ENCODE assay signal across 13 cellular contexts in genomic region chr6:3389390-3390167, GRCh38.
DNase-seq lines count a peak whose midpoint lies in the region; FAIRE-seq and TF ChIP-seq lines count a peak whose summit lies in the region.
"Had no signal": no experiment of that assay in that cellular context is flagged by ENCODE, and none has a peak within 500 bp of the region (broad histone marks: within the 10 kb centered on the region; RNA-seq: fewer than 3 reads in every experiment).

No MANE protein-coding gene starts in this region.

- H3K36me3 ChIP-seq in esophagus squamous epithelium (peaks cover 0 to 8% (median 0%) of the 10 kb centered on the region in 3 donors), mesenchymal stem cell (ENCODE audit: control insufficient read depth in 1 of 2, insufficient read depth in 2 of 2, low read depth in 1 of 2, low read length in 2 of 2) (peaks cover 0 to 20% of the 10 kb centered on the region in 2 experiments), transverse colon (no peaks in the 10 kb centered on the region)
- H3K36me3 ChIP-seq: adrenal gland, neutrophil, SJSA1 had no signal

- H3K4me2 ChIP-seq in mesenchymal stem cell (ENCODE audit: low read length, poor library complexity, severe bottlenecking) = no peak overlapping the region

- H3K23ac ChIP-seq in mesenchymal stem cell (ENCODE audit: low read length in 2 of 2) = no peak overlapping the region

- TF ChIP-seq POLR2A in esophagus squamous epithelium (IDR thresholded peaks at IDR 0.05) = no peak
- no peak for TF ChIP-seq POLR2A in transverse colon (IDR thresholded peaks at IDR 0.05)

- H2BK12ac ChIP-seq in mesenchymal stem cell (ENCODE audit: low read length in 2 of 2) = no peak overlapping the region

- H4K91ac ChIP-seq in mesenchymal stem cell (ENCODE audit: low read length) = no peak overlapping the region

- intact Hi-C loops in esophagus squamous epithelium (cut with DNase I) = no loop called here
- intact Hi-C loops in transverse colon (cut with DNase I; ENCODE audit: low total_unique reads) = no loop called here

- in situ Hi-C loops in transverse colon (cut with MboI; ENCODE audit: low pct_ligation_motif_present in 1 of 4, low pct_unique_long_range_greater_than_20kb in 1 of 4, low sequenced_read_pairs in 3 of 4) = no loop called here

- H3K27me3 ChIP-seq in esophagus squamous epithelium (no peaks in the 10 kb centered on the region), mesenchymal stem cell (ENCODE audit: control insufficient read depth in 1 of 2, insufficient read depth in 1 of 2, low read length in 2 of 2) (peaks cover 0 to 15% of the 10 kb centered on the region in 2 experiments), transverse colon (no peaks in the 10 kb centered on the region)
- H3K27me3 ChIP-seq: adrenal gland, neutrophil, SJSA1 had no signal

- H2AFZ ChIP-seq in mesenchymal stem cell (ENCODE audit: low read depth, low read length) = no peak overlapping the region

- DNase-seq in RPMI7951 (ENCODE audit: low read depth) (peak; percentile 67), esophagus squamous epithelium (lab: John Stamatoyannopoulos, UW) (no peak), mesenchymal stem cell (no peak), transverse colon (no peak), GM19239 (ENCODE audit: insufficient read length, low spot score) (no peak), SIG-M5 (lab: John Stamatoyannopoulos, UW) (no peak), LoVo (ENCODE audit: low spot score) (no peak), hepatic stellate cell (ENCODE audit: low spot score) (no peak)
- DNase-seq: activated CD8-positive, alpha-beta T cell treated with anti-CD3 and anti-CD28 coated beads for 36 hours; adrenal gland; DMS53 had no signal

- H3K4me1 ChIP-seq in esophagus squamous epithelium = peaks cover 33 to 85% (median 40%) of the 10 kb centered on the region in 3 donors
- H3K4me1 ChIP-seq in mesenchymal stem cell (ENCODE audit: control insufficient read depth, insufficient read depth, low read depth, low read length) = peaks cover 2% of the 10 kb centered on the region
- H3K4me1 ChIP-seq in transverse colon = peaks cover 16 to 76% (median 48%) of the 10 kb centered on the region in 4 donors
- H3K4me1 ChIP-seq: adrenal gland had no signal

- no peak overlapping the region for H2BK5ac ChIP-seq in mesenchymal stem cell (ENCODE audit: low read depth, low read length, poor library complexity, severe bottlenecking)

- no peak overlapping the region for H3K4ac ChIP-seq in mesenchymal stem cell (ENCODE audit: low read depth in 1 of 2, low read length in 2 of 2)

- H3K4me3 ChIP-seq in esophagus squamous epithelium (no peak overlapping the region), mesenchymal stem cell (ENCODE audit: insufficient read depth in 1 of 2, low read depth in 1 of 2, low read length in 2 of 2) (peak overlapping the region in 1 of 2 experiments; percentile 63), transverse colon (no peak overlapping the region)
- H3K4me3 ChIP-seq: adrenal gland, SJSA1 had no signal

- no peak for TF ChIP-seq EP300 in transverse colon (IDR thresholded peaks at IDR 0.05; ENCODE audit: low read depth)

- H3K9ac ChIP-seq in mesenchymal stem cell (ENCODE audit: low read length) = peak overlapping the region; percentile 88

- H3K79me1 ChIP-seq in mesenchymal stem cell (replicated peaks; ENCODE audit: low read length, poor library complexity, severe bottlenecking) = no peaks in the 10 kb centered on the region

- no peak for TF ChIP-seq CTCF in esophagus squamous epithelium (IDR thresholded peaks at IDR 0.05)
- TF ChIP-seq CTCF in transverse colon (IDR thresholded peaks at IDR 0.05) = no peak

- H2BK120ac ChIP-seq in mesenchymal stem cell (ENCODE audit: low read depth, low read length) = no peak overlapping the region

- H3K9me3 ChIP-seq in esophagus squamous epithelium (no peaks in the 10 kb centered on the region), mesenchymal stem cell (ENCODE audit: control insufficient read depth, low read length) (no peaks in the 10 kb centered on the region), transverse colon (no peaks in the 10 kb centered on the region)
- H3K9me3 ChIP-seq: adrenal gland, neutrophil, SJSA1 had no signal

- no peak overlapping the region for H2BK15ac ChIP-seq in mesenchymal stem cell (ENCODE audit: low read depth, poor library complexity, severe bottlenecking)

- no peak overlapping the region for H3K14ac ChIP-seq in mesenchymal stem cell (ENCODE audit: low read length in 2 of 2)

- no peak overlapping the region for H4K8ac ChIP-seq in mesenchymal stem cell (ENCODE audit: low read length)

- no peak overlapping the region for H2AK5ac ChIP-seq in mesenchymal stem cell (ENCODE audit: low read length, severe bottlenecking)

- H3K18ac ChIP-seq in mesenchymal stem cell (ENCODE audit: low read depth in 1 of 2, low read length in 2 of 2) = no peak overlapping the region

- WGBS in esophagus squamous epithelium, 2 donors = 39 to 40% methylated on average over 15 of the region's 15 CpGs
- 92% methylated on average over 15 of the region's 15 CpGs for WGBS in mesenchymal stem cell
- 71% methylated on average over 15 of the region's 15 CpGs; no CpG with 5 or more reads in 1 of the 2 donors for WGBS in transverse colon (ENCODE audit: low coverage in 1 of 2), 2 donors

- H3K27ac ChIP-seq in esophagus squamous epithelium (peak overlapping the region; percentile 78 to 89 (median 87)), mesenchymal stem cell (ENCODE audit: low read length, poor library complexity, severe bottlenecking) (no peak overlapping the region), transverse colon (peak overlapping the region; percentile 61 to 80 (median 72))
- H3K27ac ChIP-seq: neutrophil, SJSA1 had no signal

- FAIRE-seq in GM19239 (lab: Jason Lieb, UNC) = no peak
